In the genomic region with DNA sequence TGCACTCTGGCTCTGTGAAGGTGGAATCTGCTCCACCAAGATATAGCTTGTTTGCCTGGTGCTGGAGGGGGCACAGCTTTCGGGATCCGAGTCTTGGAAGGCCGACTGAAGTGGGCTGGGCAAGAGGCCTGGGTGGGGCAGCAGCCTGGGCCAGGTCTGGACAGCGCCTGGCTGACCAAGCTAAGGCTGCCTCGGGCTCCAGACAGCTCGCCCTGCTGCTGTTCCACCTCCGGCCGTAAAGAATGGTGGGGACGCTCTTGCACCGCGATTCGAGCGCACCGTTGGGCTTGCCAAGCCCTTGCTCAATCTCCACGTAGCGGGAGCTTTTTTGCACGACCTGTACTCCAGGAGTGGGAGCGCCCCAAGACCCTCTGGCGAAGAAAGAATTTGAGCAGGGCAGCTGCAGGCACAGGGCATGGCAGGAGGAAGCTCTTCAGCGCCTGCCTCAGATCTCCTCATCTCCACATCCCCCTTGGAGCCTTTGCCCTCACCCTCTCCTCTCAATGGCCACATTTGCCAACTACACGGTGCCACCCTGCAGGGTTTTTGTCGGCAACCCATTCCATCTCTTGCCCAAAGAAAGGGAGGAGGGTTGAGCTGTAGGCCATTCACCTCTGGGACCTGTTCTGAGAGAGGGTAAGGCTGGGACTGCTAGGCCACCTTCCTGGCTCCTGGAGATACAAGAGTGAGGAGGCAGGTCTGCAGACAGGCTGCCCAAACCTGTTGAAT, we compare ENCODE assay signal across 8 cellular contexts.
A peak's percentile ranks its signal among the peaks of the same experiment; 100 is the strongest.
DNase-seq lines count a peak whose midpoint lies in the region; ATAC-seq and TF ChIP-seq lines count a peak whose summit lies in the region.

No MANE protein-coding gene starts in this region.

- CTCF ChIA-PET in GM10248 (lab: Yijun Ruan, JAX): interaction anchor here (1.0 to 3.0 kb wide), 10 partner anchors 10 to 1068 kb away, joined by 3 to 13 read pairs (median 6); no protein-coding TSS in a partner anchor

- POLR2A ChIA-PET in GM10248 (lab: Yijun Ruan, JAX): no interaction called here

- TF ChIP-seq CTCF in GM10248 (IDR thresholded peaks at IDR 0.05; ENCODE audit: control extremely low read depth, extremely low read depth, low read depth, missing control alignments): peak; percentile 55
- peak; percentile 84 for TF ChIP-seq CTCF in astrocyte of the spinal cord (IDR thresholded peaks at IDR 0.05; ENCODE audit: low read depth, low read length)

- H3K4me3 ChIP-seq in astrocyte of the spinal cord (ENCODE audit: low read depth, low read length): no peak overlapping the region

- DNase-seq in 8988T (peak; percentile 57), GM10248 (ENCODE audit: extremely low spot score) (peak; percentile 44), NCI-H2171 (lab: John Stamatoyannopoulos, UW) (peak; percentile 23), astrocyte of the spinal cord (ENCODE audit: low read depth, low spot score) (peak; percentile 68), inferior parietal cortex (ENCODE audit: extremely low spot score) (peak; percentile 57), stromal cell of bone marrow (ENCODE audit: low read depth) (peak; percentile 25), GDM1 (lab: John Stamatoyannopoulos, UW) (no peak)

- peak; percentile 78 for ATAC-seq in HG02759 (IDR thresholded peaks at IDR 0.05; ENCODE audit: unreplicated experiment)

- in situ Hi-C loops in astrocyte of the spinal cord (cut with HindIII; ENCODE audit: low sequenced_read_pairs): no loop called here
